ENCODE assay signal across 8 cellular contexts in the genomic region with DNA sequence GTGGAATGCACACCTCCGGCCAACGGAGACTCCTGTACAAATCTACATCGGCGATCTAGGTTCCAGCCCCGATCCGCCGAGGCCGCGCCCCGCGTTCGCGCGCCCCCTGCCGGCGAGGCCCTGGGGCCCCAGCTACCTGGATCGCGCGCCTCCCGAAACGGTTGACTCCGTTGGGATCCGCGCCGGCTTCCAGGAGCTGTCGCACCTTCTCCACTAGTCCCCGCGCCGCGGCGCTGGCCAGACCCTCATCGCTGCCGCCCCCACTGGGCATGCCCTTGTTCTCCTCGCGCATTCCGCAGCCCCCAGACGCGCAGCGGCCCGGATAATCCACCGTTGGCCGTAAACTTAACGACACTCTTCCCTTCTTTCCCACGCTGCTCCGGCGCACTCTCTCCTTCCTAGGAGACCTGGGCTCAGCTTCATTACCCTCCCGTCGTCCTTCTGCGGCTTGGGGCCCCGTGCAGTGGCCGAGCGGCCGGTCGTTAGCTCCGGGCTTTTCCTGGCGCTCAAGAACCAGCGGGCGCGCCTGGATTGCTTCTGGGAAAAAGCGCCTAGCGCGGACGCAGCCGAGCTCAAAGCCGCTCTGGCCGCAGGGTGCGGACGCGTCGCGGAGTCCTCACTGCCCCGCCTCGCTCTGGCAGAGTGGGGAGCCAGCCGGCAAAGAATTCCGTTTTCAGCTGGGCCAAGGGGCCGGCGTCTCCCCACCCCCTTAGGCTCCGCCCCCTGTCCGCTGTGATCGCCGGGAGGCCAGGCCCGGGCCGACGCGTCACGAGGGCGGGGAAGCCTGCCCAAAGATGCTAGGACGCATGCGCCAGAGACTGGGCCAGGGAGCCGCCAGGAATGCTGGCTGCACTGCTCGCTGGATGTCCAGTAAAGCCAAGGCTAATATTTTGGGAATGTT. TPM values are rescaled to one million over a fixed set of nuclear protein-coding genes. Genes with fewer than 3 reads are reported as not detected.
DNase-seq lines count a peak whose midpoint lies in the region; ATAC-seq and TF ChIP-seq lines count a peak whose summit lies in the region.

A gene with protein sequence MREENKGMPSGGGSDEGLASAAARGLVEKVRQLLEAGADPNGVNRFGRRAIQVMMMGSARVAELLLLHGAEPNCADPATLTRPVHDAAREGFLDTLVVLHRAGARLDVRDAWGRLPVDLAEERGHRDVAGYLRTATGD (minus strand): TSS at position 644 of the 901 bp plus-strand sequence. CDS start 352 bp downstream, at position 292.

- DNase-seq in 8988T = peak; percentile 69
- peak; percentile 95 for DNase-seq in NCI-H2196 treated with DMSO at 0.1 percent for 48 hours (lab: John Stamatoyannopoulos, UW; ENCODE audit: unreplicated experiment)
- peak; percentile 37 to 45 for DNase-seq in activated CD4-positive, alpha-beta T cell treated with anti-CD3 and anti-CD28 coated beads, Interleukin-2, amount 50 U/mL, for 24 hours (ENCODE audit: low read depth in 1 of 2, low spot score in 1 of 2)
- peak; percentile 48 for DNase-seq in effector CD4-positive, alpha-beta T cell
- DNase-seq in lower lobe of right lung = peak; percentile 96
- peak in 2 of 3 experiments; percentile 37 to 42 for DNase-seq in stimulated activated CD4-positive, alpha-beta T cell treated with anti-CD3 and anti-CD28 coated beads, TNF-alpha, amount 100 ng/mL, for 4 hours (ENCODE audit: low read depth in 3 of 3)

- TF ChIP-seq CTCF in lower lobe of right lung (IDR thresholded peaks at IDR 0.05) = peak; percentile 98

- H3K27ac ChIP-seq in lower lobe of right lung = peak within 1 kb of the TSS; percentile 87

- intact Hi-C loops in lower lobe of right lung (cut with DNase I) = no loop called here

- peaks cover 18% of the 10 kb centered on the region for H3K4me1 ChIP-seq in lower lobe of right lung

- peaks cover 22% of the 10 kb centered on the region for H3K27me3 ChIP-seq in lower lobe of right lung (ENCODE audit: low read depth)

- no peaks in the 10 kb centered on the region for H3K9me3 ChIP-seq in lower lobe of right lung

- peak; percentile 85 for ATAC-seq in GM18858 (IDR thresholded peaks at IDR 0.05; ENCODE audit: unreplicated experiment)
- peak; percentile 83 for ATAC-seq in HG03060 (IDR thresholded peaks at IDR 0.05; ENCODE audit: low read depth, unreplicated experiment)
- peak; percentile 99 for ATAC-seq in lower lobe of right lung

- H3K4me3 ChIP-seq in lower lobe of right lung = peak within 1 kb of the TSS; percentile 73

- H3K36me3 ChIP-seq in lower lobe of right lung = no peaks in the 10 kb centered on the region

RNA-seq across cellular contexts. Expression of the gene that starts here (rescaled TPM):
- 17.9 TPM for total RNA-seq in lower lobe of right lung

Comparison
In these comparisons a context has a peak if more than half of its experiments do, and no peak if none do; other contexts are left out.
1. Peak in every context shown above with its lines: DNase-seq, ATAC-seq, H3K4me3 ChIP-seq and H3K27ac ChIP-seq.
2. DNase-seq: peak in every context shown above with its lines; median percentile 96 in lower lobe of right lung; 95 in NCI-H2196 treated with DMSO at 0.1 percent for 48 hours; 69 in 8988T; 48 in effector CD4-positive, alpha-beta T cell; 41 in activated CD4-positive, alpha-beta T cell treated with anti-CD3 and anti-CD28 coated beads, Interleukin-2, amount 50 U/mL, for 24 hours; 40 in stimulated activated CD4-positive, alpha-beta T cell treated with anti-CD3 and anti-CD28 coated beads, TNF-alpha, amount 100 ng/mL, for 4 hours.